Comparison of ENCODE assay signal across 1 cellular context in genomic region chr5:132386644-132387286, GRCh38.
TF ChIP-seq lines count a peak whose summit lies in the region.

No MANE protein-coding gene starts in this region.

TF ChIP-seq in HepG2, 621 proteins besides CTCF, POLR2A, EP300 and RAD21 (continued from another document and continues in another):
- no peak for TF ChIP-seq ZHX2 (IDR thresholded peaks at IDR 0.05; ENCODE audit: low read depth)
- TF ChIP-seq ZHX2 (CRISPR knock-in tag; IDR thresholded peaks at IDR 0.05; ENCODE audit: borderline replicate concordance), result no peak
- no peak for TF ChIP-seq CCDC6 (CRISPR knock-in tag; IDR thresholded peaks at IDR 0.05)
- peak; percentile 35; the same call in 1 of the 2 replicates for TF ChIP-seq GATAD2A (CRISPR knock-in tag; IDR thresholded peaks at IDR 0.05)
- TF ChIP-seq RFX1 (IDR thresholded peaks at IDR 0.05), result no peak
- TF ChIP-seq ZNF382 (CRISPR knock-in tag; IDR thresholded peaks at IDR 0.05; ENCODE audit: borderline replicate concordance), result no peak
- no peak for TF ChIP-seq ZC3H13 (CRISPR knock-in tag; IDR thresholded peaks at IDR 0.05)
- peak; percentile 94 for TF ChIP-seq STAG1 (CRISPR knock-in tag; IDR thresholded peaks at IDR 0.05)
- TF ChIP-seq KLF16 (CRISPR knock-in tag; IDR thresholded peaks at IDR 0.05), result 0 out of 4 replicates have a peak, but pooled peaks of 1 of the 2 experiments have one; percentile 35
- TF ChIP-seq SSRP1 (CRISPR knock-in tag; IDR thresholded peaks at IDR 0.05), result no peak
- TF ChIP-seq ZNF510 (CRISPR knock-in tag; IDR thresholded peaks at IDR 0.05; ENCODE audit: low read depth), result no peak
- TF ChIP-seq YEATS4 (CRISPR knock-in tag; IDR thresholded peaks at IDR 0.05; ENCODE audit: borderline replicate concordance), result no peak; the same call in 1 of the 2 replicates
- TF ChIP-seq ATM (IDR thresholded peaks at IDR 0.05; ENCODE audit: borderline replicate concordance), result no peak
- 0 out of 2 replicates have a peak, but pooled peaks have one; percentile 52 for TF ChIP-seq ZNF782 (CRISPR knock-in tag; IDR thresholded peaks at IDR 0.05; ENCODE audit: borderline replicate concordance)
- TF ChIP-seq ARID4A (CRISPR knock-in tag; IDR thresholded peaks at IDR 0.05; ENCODE audit: borderline replicate concordance), result peak; percentile 56; the same call in 1 of the 2 replicates
- TF ChIP-seq LCORL (IDR thresholded peaks at IDR 0.05), result no peak
- peak; percentile 69; the same call in 1 of the 2 replicates for TF ChIP-seq LCORL (CRISPR knock-in tag; IDR thresholded peaks at IDR 0.05)
- no peak for TF ChIP-seq RORA (CRISPR knock-in tag; IDR thresholded peaks at IDR 0.05)
- TF ChIP-seq MIER3 (CRISPR knock-in tag; IDR thresholded peaks at IDR 0.05; ENCODE audit: borderline replicate concordance), result no peak
- TF ChIP-seq ZNF788 (CRISPR knock-in tag; IDR thresholded peaks at IDR 0.05; ENCODE audit: borderline replicate concordance), result peak; percentile 37; the same call in 1 of the 2 replicates
- TF ChIP-seq POLR2AphosphoS2 (IDR thresholded peaks at IDR 0.05; ENCODE audit: low read depth, low read length), result no peak
- 0 out of 2 replicates have a peak, but pooled peaks have one; percentile 32 for TF ChIP-seq ZSCAN31 (CRISPR knock-in tag; IDR thresholded peaks at IDR 0.05; ENCODE audit: low read depth)
- no peak for TF ChIP-seq RARG (CRISPR knock-in tag; IDR thresholded peaks at IDR 0.05; ENCODE audit: low read depth)
- TF ChIP-seq FOXK1 (CRISPR knock-in tag; IDR thresholded peaks at IDR 0.05; ENCODE audit: borderline replicate concordance, low read depth), result no peak
- TF ChIP-seq TOE1 (CRISPR knock-in tag; IDR thresholded peaks at IDR 0.05), result no peak
- peak; percentile 59 for TF ChIP-seq ZFX (CRISPR knock-in tag; IDR thresholded peaks at IDR 0.05; ENCODE audit: low read depth)
- no peak for TF ChIP-seq SIN3A (IDR thresholded peaks at IDR 0.05; ENCODE audit: borderline replicate concordance, low read depth, low read length)
- 0 out of 2 replicates have a peak, but pooled peaks have one; percentile 22 for TF ChIP-seq ZNF761 (CRISPR knock-in tag; conservative IDR thresholded peaks at IDR 0.05)
- no peak for TF ChIP-seq ZMYM3 (CRISPR knock-in tag; IDR thresholded peaks at IDR 0.05)
- TF ChIP-seq ZNF546 (CRISPR knock-in tag; conservative IDR thresholded peaks at IDR 0.05), result no peak
- TF ChIP-seq TOPORS (CRISPR knock-in tag; IDR thresholded peaks at IDR 0.05), result no peak
- TF ChIP-seq ZNF24 (IDR thresholded peaks at IDR 0.05), result no peak
- TF ChIP-seq ZNF574 (CRISPR knock-in tag; IDR thresholded peaks at IDR 0.05), result 0 out of 2 replicates have a peak, but pooled peaks have one; percentile 22
- no peak for TF ChIP-seq TMF1 (CRISPR knock-in tag; IDR thresholded peaks at IDR 0.05; ENCODE audit: low read depth)
- TF ChIP-seq ZFAT (CRISPR knock-in tag; conservative IDR thresholded peaks at IDR 0.05), result no peak
- TF ChIP-seq SP5 (CRISPR knock-in tag; IDR thresholded peaks at IDR 0.05; ENCODE audit: borderline replicate concordance, low read depth), result no peak
- no peak for TF ChIP-seq HBP1 (CRISPR knock-in tag; IDR thresholded peaks at IDR 0.05; ENCODE audit: low read depth)
- TF ChIP-seq ATF7 (IDR thresholded peaks at IDR 0.05), result no peak
- TF ChIP-seq ATF7 (CRISPR knock-in tag; IDR thresholded peaks at IDR 0.05), result no peak
- no peak for TF ChIP-seq PBX2 (CRISPR knock-in tag; IDR thresholded peaks at IDR 0.05)
- peak; percentile 54; the same call in 1 of the 2 replicates for TF ChIP-seq ZNF891 (CRISPR knock-in tag; IDR thresholded peaks at IDR 0.05)
- TF ChIP-seq GLMP (CRISPR knock-in tag; IDR thresholded peaks at IDR 0.05; ENCODE audit: borderline replicate concordance), result no peak
- no peak for TF ChIP-seq CSRNP1 (CRISPR knock-in tag; IDR thresholded peaks at IDR 0.05)
- no peak for TF ChIP-seq MBD4 (IDR thresholded peaks at IDR 0.05; ENCODE audit: borderline replicate concordance, low read length)
- no peak for TF ChIP-seq GPN1 (CRISPR knock-in tag; IDR thresholded peaks at IDR 0.05; ENCODE audit: borderline replicate concordance)
- peak; percentile 31; the same call in 1 of the 2 replicates for TF ChIP-seq ZFY (CRISPR knock-in tag; IDR thresholded peaks at IDR 0.05)
- TF ChIP-seq MXD4 (CRISPR knock-in tag; IDR thresholded peaks at IDR 0.05), result no peak
- TF ChIP-seq ZNF383 (CRISPR knock-in tag; IDR thresholded peaks at IDR 0.05; ENCODE audit: borderline replicate concordance), result no peak
- TF ChIP-seq TBX2 (CRISPR knock-in tag; IDR thresholded peaks at IDR 0.05; ENCODE audit: borderline replicate concordance), result no peak
- TF ChIP-seq POLR2AphosphoS5 (IDR thresholded peaks at IDR 0.05; ENCODE audit: low read depth, low read length), result no peak
- TF ChIP-seq XBP1 (CRISPR knock-in tag; IDR thresholded peaks at IDR 0.05), result no peak
- TF ChIP-seq ZNF577 (CRISPR knock-in tag; IDR thresholded peaks at IDR 0.05; ENCODE audit: borderline replicate concordance, low read depth), result no peak
